ENCODE assay signal across 22 cellular contexts in the genomic region with DNA sequence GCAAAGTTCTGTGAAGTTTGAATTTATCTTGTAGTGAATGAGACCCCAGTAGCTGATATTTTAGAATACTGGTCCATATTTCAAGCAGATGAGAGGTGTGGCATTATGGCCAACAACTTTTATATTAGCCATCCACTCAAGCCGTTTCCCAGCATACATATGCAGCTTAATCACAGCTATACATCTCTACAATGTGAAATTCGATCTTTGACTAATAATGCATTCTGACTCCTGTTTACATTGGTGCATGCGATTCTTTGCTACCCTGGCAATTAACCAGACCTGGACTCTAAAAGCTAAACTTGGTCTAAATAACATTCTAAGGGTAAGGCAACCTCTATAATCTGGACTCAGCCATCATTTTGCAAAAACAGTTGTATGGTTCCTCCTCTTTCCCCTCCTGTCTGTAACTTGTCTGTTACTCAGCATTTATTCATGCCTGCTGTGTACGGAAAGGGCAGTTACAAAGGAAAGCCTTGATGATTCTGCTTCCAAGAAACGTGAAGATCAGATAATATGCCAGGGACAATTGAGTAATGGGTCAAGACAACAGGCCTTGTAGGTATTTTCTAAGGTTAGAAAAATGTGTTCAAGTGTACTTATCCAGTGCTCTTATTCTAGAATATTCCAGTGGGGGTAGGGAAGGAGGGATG. TPM values are rescaled to one million over a fixed set of nuclear protein-coding genes. Genes with fewer than 3 reads are reported as not detected.
DNase-seq lines count a peak whose midpoint lies in the region; ATAC-seq and TF ChIP-seq lines count a peak whose summit lies in the region.
"Had no signal": no experiment of that assay in that cellular context is flagged by ENCODE, and none has a peak within 500 bp of the region (broad histone marks: within the 10 kb centered on the region; RNA-seq: fewer than 3 reads in every experiment).

No MANE protein-coding gene starts in this region.

- POLR2A ChIA-PET in HEK293 (lab: Yijun Ruan, JAX), result no interaction called here
- POLR2A ChIA-PET in PC-3 (lab: Charles Lee; ENCODE audit: unreplicated experiment), result no interaction called here

- H3K9ac ChIP-seq in PC-3 (ENCODE audit: low read length), result no peak overlapping the region

- ATAC-seq in PC-3 (no peak; the same call in 1 of the 2 replicates), GM19455 (IDR thresholded peaks at IDR 0.05; ENCODE audit: unreplicated experiment) (no peak)
- ATAC-seq: GM12878; stimulated activated memory B cell treated with anti-CD40 and anti-IgM and Interleukin-4, amounts not matched to agents 10 μg/mL and 1 μg/mL and 100 μg/mL, for 72 hours had no signal

- intact Hi-C loops in PC-3 (cut with micrococcal nuclease), result no loop called here

- DNase-seq in PC-3, result peak; percentile 65
- DNase-seq in iris pigment epithelial cell (ENCODE audit: low read depth), result peak; percentile 19
- no peak for DNase-seq in right atrium auricular region (ENCODE audit: low spot score)
- DNase-seq in NCI-H2081 treated with DMSO at 0.1 percent for 48 hours (lab: John Stamatoyannopoulos, UW), result no peak
- no peak for DNase-seq in 8988T
- DNase-seq: activated CD4-positive, alpha-beta T cell treated with anti-CD3 and anti-CD28 coated beads, Interleukin-2, amount 10 ng/mL, durations not matched to agents 7 days and 5 days; caudate nucleus; CD4-positive, alpha-beta memory T cell; naive B cell; NCI-H82; SJCRH30; stimulated activated CD4-positive, alpha-beta T cell treated with anti-CD3 and anti-CD28 coated beads, Interleukin-1b, Interleukin-23, amount 100 ng/mL, for 48 hours; testis had no signal

- TF ChIP-seq CTCF in C4-2B (conservative IDR thresholded peaks at IDR 0.05) (no peak), HEK293 (tag by site-specific recombination; IDR thresholded peaks at IDR 0.05) (no peak), PC-3 (conservative IDR thresholded peaks at IDR 0.05; ENCODE audit: low read depth, low read length) (no peak), right atrium auricular region (IDR thresholded peaks at IDR 0.05) (no peak)

- no peak overlapping the region for H2AFZ ChIP-seq in PC-3 (ENCODE audit: low read length)
- H2AFZ ChIP-seq: PC-9 had no signal

- H3K27ac ChIP-seq in C4-2B, result peak overlapping the region; percentile 60; the same call in 1 of the 2 replicates
- H3K27ac ChIP-seq in HEK293 (ENCODE audit: extremely low read depth, low read depth, low read length), result no peak overlapping the region
- H3K27ac ChIP-seq in PC-3 (ENCODE audit: low read length), result no peak overlapping the region
- H3K27ac ChIP-seq in right atrium auricular region, result no peak overlapping the region
- H3K27ac ChIP-seq: PC-9, SJCRH30, testis had no signal

- H3K9me2 ChIP-seq in PC-3 (replicated peaks; ENCODE audit: low read length), result no peaks in the 10 kb centered on the region

- BruUV-seq in PC-3 (replicated peaks; lab: Mats Ljungman, UMichigan), result no TSS peak

- H3K4me1 ChIP-seq in HEK293 (ENCODE audit: control insufficient read depth, insufficient read depth, low read length), result peaks cover 3% of the 10 kb centered on the region; the same call in 1 of the 2 replicates
- H3K4me1 ChIP-seq in PC-3 (ENCODE audit: insufficient read depth, low read length), result peaks cover 24% of the 10 kb centered on the region
- peaks cover 0 to 8% of the 10 kb centered on the region in 2 donors for H3K4me1 ChIP-seq in right atrium auricular region
- H3K4me1 ChIP-seq: SJCRH30 had no signal

- H3K4me3 ChIP-seq in HEK293 (ENCODE audit: low read depth, low read length) (no peak overlapping the region), PC-3 (ENCODE audit: low read length) (no peak overlapping the region), right atrium auricular region (no peak overlapping the region)
- H3K4me3 ChIP-seq: GM12878, PC-9, SJCRH30 had no signal

- peak overlapping the region; percentile 5 for H3K4me2 ChIP-seq in PC-3 (ENCODE audit: low read length)
- H3K4me2 ChIP-seq: PC-9 had no signal

- H3K27me3 ChIP-seq in PC-3 (ENCODE audit: low read length), result no peaks in the 10 kb centered on the region
- H3K27me3 ChIP-seq in right atrium auricular region, result no peaks in the 10 kb centered on the region
- H3K27me3 ChIP-seq: testis had no signal

- CTCF ChIA-PET in HEK293 (lab: Yijun Ruan, JAX) (interaction anchor here (0.8 to 3.5 kb wide), 4 partner anchors 11 to 504 kb away, joined by 3 to 18 read pairs (median 6); no protein-coding TSS in a partner anchor), PC-3 (lab: Charles Lee) (no interaction called here)

- peaks cover 0 to 40% of the 10 kb centered on the region in 2 experiments; a peak in 1 of 3 replicates for H3K36me3 ChIP-seq in HEK293 (ENCODE audit: control insufficient read depth in 2 of 2, insufficient read depth in 1 of 2, low read length in 2 of 2)
- no peaks in the 10 kb centered on the region for H3K36me3 ChIP-seq in PC-3 (ENCODE audit: low read depth, low read length)
- peaks cover 6% of the 10 kb centered on the region for H3K36me3 ChIP-seq in right atrium auricular region
- H3K36me3 ChIP-seq: SJCRH30 had no signal

- no peaks in the 10 kb centered on the region for H4K20me1 ChIP-seq in PC-3 (ENCODE audit: low read length)

- no peaks in the 10 kb centered on the region for H3K9me3 ChIP-seq in HEK293 (ENCODE audit: control insufficient read depth, insufficient read depth, low read depth, low read length)
- no peaks in the 10 kb centered on the region for H3K9me3 ChIP-seq in PC-3 (ENCODE audit: low read length)
- peaks cover 0 to 3% of the 10 kb centered on the region in 2 donors for H3K9me3 ChIP-seq in right atrium auricular region
- H3K9me3 ChIP-seq: SJCRH30, testis had no signal

- H3K79me2 ChIP-seq in PC-3 (ENCODE audit: low read length), result no peaks in the 10 kb centered on the region

- no peaks in the 10 kb centered on the region for H3F3A ChIP-seq in PC-3 (ENCODE audit: low read length, unreplicated experiment)

TF ChIP-seq in HEK293, 187 proteins besides CTCF, POLR2A, EP300 and RAD21:
- TF ChIP-seq OSR2 (tag by site-specific recombination; IDR thresholded peaks at IDR 0.05) (0 out of 2 replicates have a peak, but pooled peaks have one; percentile 20), REPIN1 (tag by site-specific recombination; IDR thresholded peaks at IDR 0.05; ENCODE audit: low read depth) (no peak), ZNF2 (tag by site-specific recombination; IDR thresholded peaks at IDR 0.05) (0 out of 2 replicates have a peak, but pooled peaks have one; percentile 56)
- TF ChIP-seq, protein P1, sequence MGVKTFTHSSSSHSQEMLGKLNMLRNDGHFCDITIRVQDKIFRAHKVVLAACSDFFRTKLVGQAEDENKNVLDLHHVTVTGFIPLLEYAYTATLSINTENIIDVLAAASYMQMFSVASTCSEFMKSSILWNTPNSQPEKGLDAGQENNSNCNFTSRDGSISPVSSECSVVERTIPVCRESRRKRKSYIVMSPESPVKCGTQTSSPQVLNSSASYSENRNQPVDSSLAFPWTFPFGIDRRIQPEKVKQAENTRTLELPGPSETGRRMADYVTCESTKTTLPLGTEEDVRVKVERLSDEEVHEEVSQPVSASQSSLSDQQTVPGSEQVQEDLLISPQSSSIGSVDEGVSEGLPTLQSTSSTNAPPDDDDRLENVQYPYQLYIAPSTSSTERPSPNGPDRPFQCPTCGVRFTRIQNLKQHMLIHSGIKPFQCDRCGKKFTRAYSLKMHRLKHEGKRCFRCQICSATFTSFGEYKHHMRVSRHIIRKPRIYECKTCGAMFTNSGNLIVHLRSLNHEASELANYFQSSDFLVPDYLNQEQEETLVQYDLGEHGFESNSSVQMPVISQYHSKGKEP (tag by site-specific recombination; IDR thresholded peaks at IDR 0.05), result peak; percentile 91

RNA-seq across cellular contexts. Expression of a gene that starts 50.6 kb away (rescaled TPM):
- total RNA-seq in PC-3 (2014; rRNA removed) (not detected in 2 replicates), right atrium auricular region (not detected)
- total RNA-seq: activated CD4-positive, alpha-beta T cell treated with anti-CD3 and anti-CD28 coated beads, Interleukin-2, amount 10 ng/mL, durations not matched to agents 7 days and 5 days; CD4-positive, alpha-beta memory T cell; dermis microvascular lymphatic vessel endothelial cell; epithelial cell of proximal tubule; osteocyte; PC-9; SJCRH30 had no signal

Comparison
In these comparisons a context has a peak if more than half of its experiments do, and no peak if none do; other contexts are left out.
1. DNase-seq: peak in PC-3 (single experiment) and iris pigment epithelial cell (single experiment); none in right atrium auricular region (single experiment), NCI-H2081 treated with DMSO at 0.1 percent for 48 hours (single experiment) and 8988T (single experiment).